In the genomic region with DNA sequence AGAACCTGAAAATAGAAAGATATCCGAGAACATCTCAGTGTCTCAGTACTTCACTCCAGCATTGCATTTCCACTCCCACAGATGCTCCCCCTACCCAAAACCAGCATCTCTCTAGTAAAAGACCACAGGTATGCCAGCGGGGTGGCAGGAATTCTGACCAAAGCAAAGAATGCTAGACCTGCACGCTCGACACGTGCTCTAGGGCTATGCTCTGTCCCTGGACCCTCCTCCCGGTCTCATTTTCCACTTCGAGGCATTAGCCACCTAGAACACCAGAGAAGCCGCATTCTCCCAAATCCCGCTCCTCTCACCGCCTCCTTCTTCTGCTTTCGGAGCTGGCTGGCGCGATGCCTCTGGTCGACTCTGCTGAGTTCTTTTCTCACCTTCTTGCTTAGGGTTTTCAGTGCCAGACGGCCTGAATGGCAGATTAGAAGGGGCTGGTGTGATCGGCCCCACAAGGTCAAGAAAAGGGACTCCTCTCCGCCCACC, we compare ENCODE assay signal across 1 cellular context.
TF ChIP-seq lines count a peak whose summit lies in the region.

No MANE protein-coding gene starts in this region.

TF ChIP-seq in HCT116, 20 proteins besides CTCF, POLR2A, EP300 and RAD21 (continued from another document):
- TF ChIP-seq YY1 (IDR thresholded peaks at IDR 0.05; ENCODE audit: extremely low read depth, insufficient replicate concordance, low read depth, low read length) = no peak
- TF ChIP-seq POLR2AphosphoS5 (IDR thresholded peaks at IDR 0.05; ENCODE audit: low read depth, low read length) = no peak
- no peak for TF ChIP-seq ELF1 (IDR thresholded peaks at IDR 0.05; ENCODE audit: borderline replicate concordance, low read depth)
- no peak for TF ChIP-seq SRF (IDR thresholded peaks at IDR 0.05; ENCODE audit: low read depth)
- TF ChIP-seq ZNF274 (IDR thresholded peaks at IDR 0.05; ENCODE audit: low read depth, low read length) = no peak
- TF ChIP-seq, protein P1, sequence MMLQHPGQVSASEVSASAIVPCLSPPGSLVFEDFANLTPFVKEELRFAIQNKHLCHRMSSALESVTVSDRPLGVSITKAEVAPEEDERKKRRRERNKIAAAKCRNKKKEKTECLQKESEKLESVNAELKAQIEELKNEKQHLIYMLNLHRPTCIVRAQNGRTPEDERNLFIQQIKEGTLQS (IDR thresholded peaks at IDR 0.05) = no peak
- TF ChIP-seq EZH2phosphoT487 (IDR thresholded peaks at IDR 0.05; ENCODE audit: borderline replicate concordance) = no peak
- TF ChIP-seq EGR1 (IDR thresholded peaks at IDR 0.05; ENCODE audit: low read depth) = no peak
